Comparison of ENCODE assay signal across 21 cellular contexts in the genomic region with DNA sequence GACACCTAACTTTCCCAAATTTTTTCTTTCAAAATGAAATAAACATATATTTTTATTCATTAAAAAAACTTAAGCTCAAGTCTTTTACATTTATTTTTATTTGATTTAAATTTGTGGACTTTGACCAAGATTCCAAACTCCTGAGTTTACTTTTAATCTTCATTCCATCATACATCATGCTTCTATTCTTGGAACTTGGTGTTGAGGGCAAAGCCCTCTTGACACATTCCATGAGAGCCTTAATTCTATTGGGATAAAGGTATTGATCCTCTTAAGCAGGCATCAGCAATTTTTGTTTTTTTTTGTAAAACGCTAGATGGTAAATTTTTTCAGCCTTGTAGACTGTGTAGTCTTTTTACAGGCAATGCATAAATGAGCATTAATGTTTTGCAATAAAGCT.
"Had no signal": no experiment of that assay in that cellular context is flagged by ENCODE, and none has a peak within 500 bp of the region (broad histone marks: within the 10 kb centered on the region; RNA-seq: fewer than 3 reads in every experiment).

No MANE protein-coding gene starts in this region.

- DNase-seq: activated B cell treated with CpG ODN at 0.5 μM for 24 hours; activated CD4-positive, alpha-beta T cell treated with anti-CD3 and anti-CD28 coated beads for 1 hour; activated CD4-positive, alpha-beta T cell treated with anti-CD3 and anti-CD28 coated beads, Interleukin-2, amount 10 ng/mL, durations not matched to agents 24 days and 14 days; activated CD4-positive, alpha-beta T cell treated with anti-CD3 and anti-CD28 coated beads, Interleukin-2, amount 50 U/mL, for 48 hours; activated CD8-positive, alpha-beta memory T cell treated with anti-CD3 and anti-CD28 coated beads for 24 hours; activated gamma-delta T cell; activated naive CD4-positive, alpha-beta T cell treated with anti-CD3 and anti-CD28 coated beads, Interleukin-2, amount 10 ng/mL, durations not matched to agents 7 days and 5 days; activated naive CD8-positive, alpha-beta T cell treated with anti-CD3 and anti-CD28 coated beads for 36 hours; activated T-cell treated with anti-CD3 and anti-CD28 coated beads, Interleukin-2, amount 50 U/mL, for 48 hours; cerebellar nuclear complex; Kasumi-1; NCI-H1105 treated with DMSO at 0.1 percent for 48 hours; NCI-H1436 treated with DMSO at 0.1 percent for 48 hours; NCI-H187; NCI-H2081; NCI-H446; NCI-H524; SHP77 treated with DMSO at 0.1 percent for 48 hours; T-cell; T-helper 2 cell; T1000 had no signal
